Comparison of ENCODE assay signal across 1 cellular context in genomic region chr22:42321908-42322561, GRCh38.
TF ChIP-seq lines count a peak whose summit lies in the region.

No MANE protein-coding gene starts in this region.

TF ChIP-seq in neural cell, 6 proteins besides CTCF, POLR2A, EP300 and RAD21 (continued from another document):
- TF ChIP-seq REST (IDR thresholded peaks at IDR 0.05; ENCODE audit: borderline replicate concordance): no peak
- TF ChIP-seq SMC3 (conservative IDR thresholded peaks at IDR 0.05; ENCODE audit: poor library complexity): no peak
- TF ChIP-seq TAF1 (IDR thresholded peaks at IDR 0.05; ENCODE audit: low read depth): no peak
